In genomic region chr6:169215201-169215661, GRCh38 we compare ENCODE assay signal across 11 cellular contexts. TPM values are rescaled to one million over a fixed set of nuclear protein-coding genes. Genes with fewer than 3 reads are reported as not detected.
A peak's percentile ranks its signal among the peaks of the same experiment; 100 is the strongest.
DNase-seq lines count a peak whose midpoint lies in the region; ATAC-seq, FAIRE-seq and TF ChIP-seq lines count a peak whose summit lies in the region.
"Had no signal": no experiment of that assay in that cellular context is flagged by ENCODE, and none has a peak within 500 bp of the region (broad histone marks: within the 10 kb centered on the region; RNA-seq: fewer than 3 reads in every experiment).

No MANE protein-coding gene starts in this region.

- H4K8ac ChIP-seq in IMR-90 (ENCODE audit: low read depth in 2 of 2, low read length in 2 of 2), result peak overlapping the region; percentile 89 to 98

- peak overlapping the region; percentile 97 for H2BK20ac ChIP-seq in IMR-90 (ENCODE audit: low read depth, low read length)

- H3K9me3 ChIP-seq in IMR-90 (ENCODE audit: control insufficient read depth, insufficient read depth, low read length) (no peaks in the 10 kb centered on the region), K562 (replicated peaks; ENCODE audit: control insufficient read depth, insufficient read depth, low read depth, low read length) (peaks cover 7% of the 10 kb centered on the region; the same call in 1 of the 2 replicates), iPS-20b (ENCODE audit: insufficient read depth, low read depth, low read length) (no peaks in the 10 kb centered on the region)

- H3K4me3 ChIP-seq in IMR-90 (ENCODE audit: insufficient read depth, low read depth, low read length), result no peak overlapping the region
- H3K4me3 ChIP-seq in K562, result no peak overlapping the region
- H3K4me3 ChIP-seq in iPS-20b (ENCODE audit: low read length), result no peak overlapping the region
- no peak overlapping the region for H3K4me3 ChIP-seq in skin epidermis

- peak overlapping the region; percentile 97 for H2AK5ac ChIP-seq in IMR-90 (ENCODE audit: low read depth, low read length)

- peak overlapping the region; percentile 98 for H3K14ac ChIP-seq in IMR-90 (replicated peaks; ENCODE audit: low read depth, low read length)

- H3K4me2 ChIP-seq in IMR-90 (ENCODE audit: low read depth, low read length) (peak overlapping the region; percentile 8), K562 (ENCODE audit: insufficient read depth, low read length) (no peak overlapping the region)

- peak overlapping the region; percentile 89 for H2BK15ac ChIP-seq in IMR-90 (ENCODE audit: low read depth, low read length)

- H3K36me3 ChIP-seq in IMR-90 (ENCODE audit: control insufficient read depth, insufficient read depth, low read length), result peaks cover 10% of the 10 kb centered on the region
- H3K36me3 ChIP-seq in K562 (ENCODE audit: control insufficient read depth, insufficient read depth, low read length), result no peaks in the 10 kb centered on the region
- peaks cover 20% of the 10 kb centered on the region for H3K36me3 ChIP-seq in iPS-20b (ENCODE audit: insufficient read depth, low read depth, low read length)

- H4K91ac ChIP-seq in IMR-90 (ENCODE audit: insufficient read depth, low read depth, low read length), result peak overlapping the region; percentile 93

- TF ChIP-seq POLR2A in IMR-90 (IDR thresholded peaks at IDR 0.05; ENCODE audit: low read depth, low read length), result no peak
- no peak for TF ChIP-seq POLR2A in K562 (conservative IDR thresholded peaks at IDR 0.05)

- H3K9me1 ChIP-seq in IMR-90 (ENCODE audit: insufficient read depth, low read length) (peaks cover 14% of the 10 kb centered on the region), K562 (ENCODE audit: control insufficient read depth, insufficient read depth, low read length) (no peaks in the 10 kb centered on the region)

- DNase-seq in IMR-90, result peak; percentile 35
- no peak for DNase-seq in K562 (ENCODE audit: extremely low read depth in 1 of 4, low spot score in 3 of 4)
- no peak for DNase-seq in ureter (ENCODE audit: low spot score)
- no peak for DNase-seq in urothelium cell line (ENCODE audit: low spot score)
- DNase-seq in EL, result no peak
- DNase-seq: Karpas-422; stimulated activated CD4-positive, alpha-beta T cell treated with anti-CD3 and anti-CD28 coated beads, Interleukin-4, amount 100 ng/mL, for 24 hours had no signal

- POLR2A ChIA-PET in IMR-90 (lab: Charles Lee; ENCODE audit: unreplicated experiment), result interaction anchor here (0.6 kb wide), 1 partner anchor 167 kb away, joined by 6 read pairs; no protein-coding TSS in a partner anchor
- POLR2A ChIA-PET in K562 (lab: Yijun Ruan, JAX), result interaction anchor here (0.8 kb wide), 1 partner anchor 9 kb away, joined by 5 read pairs; no protein-coding TSS in a partner anchor

- CTCF ChIA-PET in IMR-90 (lab: Yijun Ruan, JAX), result no interaction called here
- CTCF ChIA-PET in K562 (lab: Yijun Ruan, JAX; ENCODE audit: low intra/inter-chr PET ratio), result no interaction called here

- peaks cover 0 to 19% of the 10 kb centered on the region in 2 experiments; a peak in 2 of 4 replicates for H3K79me1 ChIP-seq in IMR-90 (ENCODE audit: low read depth in 1 of 2, low read length in 2 of 2)

- intact Hi-C loops in IMR-90 (cut with micrococcal nuclease), result loop anchor here (2.0 kb wide), 3 partner anchors 46 to 258 kb away; no protein-coding TSS in a partner anchor
- intact Hi-C loops in K562 (cut with micrococcal nuclease), result no loop called here

- H3K56ac ChIP-seq in IMR-90 (ENCODE audit: extremely low read depth, insufficient read depth, low read length), result peak overlapping the region; percentile 24; the same call in 1 of the 2 replicates

- no peak for FAIRE-seq in K562 (lab: Jason Lieb, UNC)
- no peak for FAIRE-seq in urothelium cell line (lab: Jason Lieb, UNC)

- H3K9ac ChIP-seq in IMR-90 (ENCODE audit: low read depth, low read length) (peak overlapping the region; percentile 80), K562 (ENCODE audit: insufficient read depth in 1 of 2, low read depth in 2 of 2, low read length in 2 of 2) (no peak overlapping the region), iPS-20b (ENCODE audit: low read depth, low read length) (no peak overlapping the region; the same call in 1 of the 2 replicates)

- WGBS in IMR-90 (ENCODE audit: extremely low coverage in 2 of 2, insufficient read length in 1 of 2), 2 experiments, result no CpG with 5 or more reads among the region's 11 CpGs
- 16% methylated on average over 11 of the region's 11 CpGs for WGBS in K562 (ENCODE audit: insufficient coverage, low coverage, missing lambda C conversion rate)

- no peaks in the 10 kb centered on the region for H3K79me2 ChIP-seq in K562 (ENCODE audit: control insufficient read depth, insufficient read depth, low read length)

- peaks cover 19% of the 10 kb centered on the region for H3K4me1 ChIP-seq in IMR-90 (ENCODE audit: control insufficient read depth, insufficient read depth, low read length)
- peaks cover 0 to 13% of the 10 kb centered on the region in 2 experiments; a peak in 3 of 5 replicates for H3K4me1 ChIP-seq in K562 (replicated peaks in 1 of 2; ENCODE audit: control insufficient read depth in 2 of 2, insufficient read depth in 2 of 2, low read length in 2 of 2)
- H3K4me1 ChIP-seq in iPS-20b (ENCODE audit: insufficient read depth, low read length), result peaks cover 5% of the 10 kb centered on the region; the same call in 1 of the 2 replicates

- H2AFZ ChIP-seq in IMR-90 (replicated peaks; ENCODE audit: low read length, poor library complexity), result peak overlapping the region; percentile 90
- peak overlapping the region; percentile 52; the same call in 1 of the 2 replicates for H2AFZ ChIP-seq in K562 (ENCODE audit: low read depth, low read length)

- H2BK120ac ChIP-seq in IMR-90 (ENCODE audit: low read depth, low read length), result peak overlapping the region; percentile 93

- H3K27ac ChIP-seq in IMR-90 (ENCODE audit: insufficient read depth, low read length), result peak overlapping the region; percentile 93
- no peak overlapping the region for H3K27ac ChIP-seq in K562 (ENCODE audit: extremely low read depth, low read depth, low read length)
- peak overlapping the region; percentile 56 for H3K27ac ChIP-seq in iPS-20b (ENCODE audit: low read length)
- peak overlapping the region in 20 of 21 experiments; percentile 14 to 95 (median 84) for H3K27ac ChIP-seq in skin epidermis

- peak overlapping the region; percentile 89 for H2AK9ac ChIP-seq in IMR-90 (replicated peaks; ENCODE audit: low read depth, low read length, poor library complexity)

- H3K27me3 ChIP-seq in IMR-90 (ENCODE audit: control insufficient read depth, insufficient read depth, low read length) (no peaks in the 10 kb centered on the region), K562 (ENCODE audit: control insufficient read depth in 2 of 2, insufficient read depth in 2 of 2, low read length in 2 of 2) (peaks cover 6 to 13% of the 10 kb centered on the region in 2 experiments; a peak in 3 of 5 replicates), iPS-20b (ENCODE audit: insufficient read depth, low read length) (no peaks in the 10 kb centered on the region)

- peak overlapping the region; percentile 81 for H3K18ac ChIP-seq in IMR-90 (ENCODE audit: low read depth, low read length)

- peak overlapping the region; percentile 90 for H4K5ac ChIP-seq in IMR-90 (ENCODE audit: low read depth, low read length)

- peak overlapping the region; percentile 94 for H2BK5ac ChIP-seq in IMR-90 (ENCODE audit: low read depth, low read length, poor library complexity, severe bottlenecking)

- no peak for TF ChIP-seq RAD21 in IMR-90 (IDR thresholded peaks at IDR 0.05; ENCODE audit: low read length)
- no peak for TF ChIP-seq RAD21 in K562 (CRISPR knock-in tag; conservative IDR thresholded peaks at IDR 0.05 in 1 of 2, IDR thresholded peaks at IDR 0.05 in 1 of 2)

- TF ChIP-seq CTCF in IMR-90 (conservative IDR thresholded peaks at IDR 0.05; ENCODE audit: low read depth, low read length), result no peak
- TF ChIP-seq CTCF in K562 (IDR thresholded peaks at IDR 0.05 in 2 of 3, conservative IDR thresholded peaks at IDR 0.05 in 1 of 3; ENCODE audit: insufficient read depth in 2 of 3, low read depth in 1 of 3, low read length in 3 of 3), result no peak

- H3K23ac ChIP-seq in IMR-90 (ENCODE audit: low read depth, low read length), result peak overlapping the region; percentile 97

- TF ChIP-seq EP300 in K562 (IDR thresholded peaks at IDR 0.05; ENCODE audit: low read length), result no peak

- no TSS peak for BruUV-seq in IMR-90 (replicated peaks; lab: Mats Ljungman, UMichigan)
- no TSS peak for BruUV-seq in K562 (replicated peaks; lab: Mats Ljungman, UMichigan)

- H3K4ac ChIP-seq in IMR-90 (ENCODE audit: low read depth, low read length), result peak overlapping the region; percentile 98

- dilution Hi-C loops in IMR-90 (cut with HindIII; ENCODE audit: low sequenced_read_pairs, unreplicated experiment), result no loop called here

- in situ Hi-C loops in IMR-90 (cut with MboI; ENCODE audit: low sequenced_read_pairs) (no loop called here), K562 (cut with MboI) (no loop called here)

- H4K20me1 ChIP-seq in IMR-90 (ENCODE audit: insufficient read depth, low read length) (no peaks in the 10 kb centered on the region), K562 (replicated peaks; ENCODE audit: control insufficient read depth, insufficient read depth, low read length) (no peaks in the 10 kb centered on the region)

- ATAC-seq in IMR-90 (ENCODE audit: low read depth), result no peak
- ATAC-seq in K562, result no peak
- ATAC-seq in GM18511 (IDR thresholded peaks at IDR 0.05; ENCODE audit: unreplicated experiment), result no peak

TF ChIP-seq in K562, 482 proteins besides CTCF, POLR2A, EP300 and RAD21 (continues in another document):
- TF ChIP-seq LEF1 (IDR thresholded peaks at IDR 0.05), result no peak

RNA-seq across cellular contexts. Expression of gene THBS2, which starts 38.4 kb away (rescaled TPM):
- total RNA-seq in IMR-90 (2012; rRNA removed) (101 and 113 TPM in 2 replicates), K562 (2014; rRNA removed) (not detected in 2 replicates), K562 (2014; rRNA removed; fragmentation: Illumina TruSeq; extraction: Trizol) (not detected in 2 replicates), K562 (2015; rRNA removed; fragmentation: Illumina TruSeq; extraction: Trizol) (not detected in 2 replicates), K562 (2021) (0.11 and 0.27 TPM in 2 replicates), ureter (65.8 TPM)
- polyA plus RNA-seq in IMR-90 (2012; rRNA removed) (97.3 and 106 TPM in 2 replicates), K562 (2011; rRNA removed) (not detected in 2 replicates), K562 (2014; fragmentation: Illumina TruSeq; extraction: Trizol) (not detected in 2 replicates), K562 (2014; fragmentation: Nextera tagmentation; extraction: Ambion mirVana) (under 1 TPM; 0.03 TPM), K562 (2014; rRNA removed) (not detected in 2 replicates)
- 99.4 and 135 TPM in 2 replicates for polyA plus RNA-seq in IMR-90 (2012; cell fraction: cytosol; rRNA removed)
- 137 and 172 TPM in 2 replicates for polyA plus RNA-seq in IMR-90 (2012; cell fraction: nucleus; rRNA removed; ENCODE audit: low replicate concordance)
- total RNA-seq in K562 (2011; cell fraction: chromatin; rRNA removed; ENCODE audit: low replicate concordance), result not detected in 2 replicates
- not detected in 2 replicates for total RNA-seq in K562 (2011; cell fraction: nucleolus; rRNA removed)
- total RNA-seq in K562 (2011; cell fraction: nucleoplasm; rRNA removed), result not detected in 2 replicates
- not detected in 2 replicates for polyA plus RNA-seq in K562 (2011; cell fraction: cytosol; rRNA removed)
- not detected in 2 replicates for polyA plus RNA-seq in K562 (2011; cell fraction: nucleus; rRNA removed)
- 0.09 and 0.19 TPM in 2 replicates for polyA plus RNA-seq in K562 (2012)
- not detected in 2 replicates for polyA minus RNA-seq in K562 (2011; rRNA and poly(A)+ RNA removed)
- not detected in 2 replicates for polyA minus RNA-seq in K562 (2011; cell fraction: cytosol; rRNA and poly(A)+ RNA removed)
- polyA minus RNA-seq in K562 (2011; cell fraction: nucleus; rRNA and poly(A)+ RNA removed), result not detected in 2 replicates
- total RNA-seq: Calu3 had no signal

Comparison
In these comparisons a context has a peak if more than half of its experiments do, and no peak if none do; other contexts are left out.
1. RNA of gene THBS2, which starts 38.4 kb away (total RNA-seq): 101 to 113 TPM in IMR-90 and 65.8 TPM in ureter (single experiment); 0.11 to 0.27 TPM in K562; every median in the first group is over 10 times any median in the second.